1 cellular context compared by ENCODE assay signal in the genomic region with DNA sequence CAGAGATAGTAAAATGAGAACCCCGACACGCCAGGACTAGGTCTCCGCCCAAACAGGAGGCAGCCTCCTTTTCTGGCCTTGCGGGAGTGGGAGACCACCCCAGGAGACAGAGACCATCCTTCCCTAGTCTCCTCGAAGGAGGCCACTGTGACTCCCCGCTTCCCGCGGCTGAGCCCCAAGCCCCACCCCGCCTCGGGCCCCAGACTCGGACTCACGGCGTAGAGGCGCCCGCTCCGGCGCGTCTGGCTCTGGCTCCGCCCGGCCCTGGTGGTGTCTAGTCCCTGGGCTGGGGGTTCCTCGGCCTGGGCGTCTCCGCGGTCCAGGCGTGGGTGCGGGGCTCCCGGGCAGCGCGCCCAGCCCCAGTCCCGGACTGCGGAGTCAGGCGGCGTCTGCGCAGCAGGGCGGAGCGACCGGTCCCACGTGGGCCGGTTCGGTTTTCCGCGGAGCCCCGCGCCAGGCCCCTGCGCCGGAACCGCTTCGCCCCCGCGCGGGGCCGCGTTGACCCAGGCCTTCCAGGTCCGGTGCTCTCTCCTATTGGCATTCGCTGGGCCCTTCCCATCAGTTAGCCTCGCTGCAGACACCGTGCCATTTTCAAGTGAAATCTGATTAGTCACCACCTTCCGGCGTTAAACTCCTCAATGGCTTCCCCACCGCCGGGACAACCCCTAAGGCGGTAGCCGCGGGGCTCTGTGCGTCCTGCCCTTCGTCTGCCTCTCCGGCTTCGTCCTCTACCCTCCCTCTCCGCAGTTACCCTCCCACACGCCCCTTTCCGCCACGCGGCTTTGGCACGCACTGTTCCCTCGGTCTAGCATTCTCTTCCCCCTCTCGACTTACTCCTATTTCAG.
TF ChIP-seq lines count a peak whose summit lies in the region.

A gene with protein sequence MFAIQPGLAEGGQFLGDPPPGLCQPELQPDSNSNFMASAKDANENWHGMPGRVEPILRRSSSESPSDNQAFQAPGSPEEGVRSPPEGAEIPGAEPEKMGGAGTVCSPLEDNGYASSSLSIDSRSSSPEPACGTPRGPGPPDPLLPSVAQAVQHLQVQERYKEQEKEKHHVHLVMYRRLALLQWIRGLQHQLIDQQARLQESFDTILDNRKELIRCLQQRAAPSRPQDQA (minus strand): TSS at position 393 of the 845 bp plus-strand sequence. CDS start 2,563 bp downstream, outside the sequence.

TF ChIP-seq in K562, 482 proteins besides CTCF, POLR2A, EP300 and RAD21 (continued from another document and continues in another):
- TF ChIP-seq, protein P1, sequence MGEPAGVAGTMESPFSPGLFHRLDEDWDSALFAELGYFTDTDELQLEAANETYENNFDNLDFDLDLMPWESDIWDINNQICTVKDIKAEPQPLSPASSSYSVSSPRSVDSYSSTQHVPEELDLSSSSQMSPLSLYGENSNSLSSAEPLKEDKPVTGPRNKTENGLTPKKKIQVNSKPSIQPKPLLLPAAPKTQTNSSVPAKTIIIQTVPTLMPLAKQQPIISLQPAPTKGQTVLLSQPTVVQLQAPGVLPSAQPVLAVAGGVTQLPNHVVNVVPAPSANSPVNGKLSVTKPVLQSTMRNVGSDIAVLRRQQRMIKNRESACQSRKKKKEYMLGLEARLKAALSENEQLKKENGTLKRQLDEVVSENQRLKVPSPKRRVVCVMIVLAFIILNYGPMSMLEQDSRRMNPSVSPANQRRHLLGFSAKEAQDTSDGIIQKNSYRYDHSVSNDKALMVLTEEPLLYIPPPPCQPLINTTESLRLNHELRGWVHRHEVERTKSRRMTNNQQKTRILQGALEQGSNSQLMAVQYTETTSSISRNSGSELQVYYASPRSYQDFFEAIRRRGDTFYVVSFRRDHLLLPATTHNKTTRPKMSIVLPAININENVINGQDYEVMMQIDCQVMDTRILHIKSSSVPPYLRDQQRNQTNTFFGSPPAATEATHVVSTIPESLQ (CRISPR knock-in tag; IDR thresholded peaks at IDR 0.05) = no peak; the same call in 1 of the 2 replicates
- TF ChIP-seq CAMTA2 (CRISPR knock-in tag; conservative IDR thresholded peaks at IDR 0.05) = no peak
- TF ChIP-seq, protein P2, sequence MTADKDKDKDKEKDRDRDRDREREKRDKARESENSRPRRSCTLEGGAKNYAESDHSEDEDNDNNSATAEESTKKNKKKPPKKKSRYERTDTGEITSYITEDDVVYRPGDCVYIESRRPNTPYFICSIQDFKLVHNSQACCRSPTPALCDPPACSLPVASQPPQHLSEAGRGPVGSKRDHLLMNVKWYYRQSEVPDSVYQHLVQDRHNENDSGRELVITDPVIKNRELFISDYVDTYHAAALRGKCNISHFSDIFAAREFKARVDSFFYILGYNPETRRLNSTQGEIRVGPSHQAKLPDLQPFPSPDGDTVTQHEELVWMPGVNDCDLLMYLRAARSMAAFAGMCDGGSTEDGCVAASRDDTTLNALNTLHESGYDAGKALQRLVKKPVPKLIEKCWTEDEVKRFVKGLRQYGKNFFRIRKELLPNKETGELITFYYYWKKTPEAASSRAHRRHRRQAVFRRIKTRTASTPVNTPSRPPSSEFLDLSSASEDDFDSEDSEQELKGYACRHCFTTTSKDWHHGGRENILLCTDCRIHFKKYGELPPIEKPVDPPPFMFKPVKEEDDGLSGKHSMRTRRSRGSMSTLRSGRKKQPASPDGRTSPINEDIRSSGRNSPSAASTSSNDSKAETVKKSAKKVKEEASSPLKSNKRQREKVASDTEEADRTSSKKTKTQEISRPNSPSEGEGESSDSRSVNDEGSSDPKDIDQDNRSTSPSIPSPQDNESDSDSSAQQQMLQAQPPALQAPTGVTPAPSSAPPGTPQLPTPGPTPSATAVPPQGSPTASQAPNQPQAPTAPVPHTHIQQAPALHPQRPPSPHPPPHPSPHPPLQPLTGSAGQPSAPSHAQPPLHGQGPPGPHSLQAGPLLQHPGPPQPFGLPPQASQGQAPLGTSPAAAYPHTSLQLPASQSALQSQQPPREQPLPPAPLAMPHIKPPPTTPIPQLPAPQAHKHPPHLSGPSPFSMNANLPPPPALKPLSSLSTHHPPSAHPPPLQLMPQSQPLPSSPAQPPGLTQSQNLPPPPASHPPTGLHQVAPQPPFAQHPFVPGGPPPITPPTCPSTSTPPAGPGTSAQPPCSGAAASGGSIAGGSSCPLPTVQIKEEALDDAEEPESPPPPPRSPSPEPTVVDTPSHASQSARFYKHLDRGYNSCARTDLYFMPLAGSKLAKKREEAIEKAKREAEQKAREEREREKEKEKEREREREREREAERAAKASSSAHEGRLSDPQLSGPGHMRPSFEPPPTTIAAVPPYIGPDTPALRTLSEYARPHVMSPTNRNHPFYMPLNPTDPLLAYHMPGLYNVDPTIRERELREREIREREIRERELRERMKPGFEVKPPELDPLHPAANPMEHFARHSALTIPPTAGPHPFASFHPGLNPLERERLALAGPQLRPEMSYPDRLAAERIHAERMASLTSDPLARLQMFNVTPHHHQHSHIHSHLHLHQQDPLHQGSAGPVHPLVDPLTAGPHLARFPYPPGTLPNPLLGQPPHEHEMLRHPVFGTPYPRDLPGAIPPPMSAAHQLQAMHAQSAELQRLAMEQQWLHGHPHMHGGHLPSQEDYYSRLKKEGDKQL (CRISPR knock-in tag; IDR thresholded peaks at IDR 0.05; ENCODE audit: borderline replicate concordance) = no peak
- no peak for TF ChIP-seq ILF3 (IDR thresholded peaks at IDR 0.05; ENCODE audit: borderline replicate concordance)
- no peak for TF ChIP-seq HBP1 (CRISPR knock-in tag; IDR thresholded peaks at IDR 0.05)
- TF ChIP-seq MTF1 (CRISPR knock-in tag; IDR thresholded peaks at IDR 0.05; ENCODE audit: borderline replicate concordance) = no peak
- TF ChIP-seq ZNF12 (CRISPR knock-in tag; IDR thresholded peaks at IDR 0.05) = no peak
- no peak for TF ChIP-seq KAT7 (CRISPR knock-in tag; IDR thresholded peaks at IDR 0.05; ENCODE audit: borderline replicate concordance)
- no peak for TF ChIP-seq ZNF121 (CRISPR knock-in tag; conservative IDR thresholded peaks at IDR 0.05)
- TF ChIP-seq, protein P3, sequence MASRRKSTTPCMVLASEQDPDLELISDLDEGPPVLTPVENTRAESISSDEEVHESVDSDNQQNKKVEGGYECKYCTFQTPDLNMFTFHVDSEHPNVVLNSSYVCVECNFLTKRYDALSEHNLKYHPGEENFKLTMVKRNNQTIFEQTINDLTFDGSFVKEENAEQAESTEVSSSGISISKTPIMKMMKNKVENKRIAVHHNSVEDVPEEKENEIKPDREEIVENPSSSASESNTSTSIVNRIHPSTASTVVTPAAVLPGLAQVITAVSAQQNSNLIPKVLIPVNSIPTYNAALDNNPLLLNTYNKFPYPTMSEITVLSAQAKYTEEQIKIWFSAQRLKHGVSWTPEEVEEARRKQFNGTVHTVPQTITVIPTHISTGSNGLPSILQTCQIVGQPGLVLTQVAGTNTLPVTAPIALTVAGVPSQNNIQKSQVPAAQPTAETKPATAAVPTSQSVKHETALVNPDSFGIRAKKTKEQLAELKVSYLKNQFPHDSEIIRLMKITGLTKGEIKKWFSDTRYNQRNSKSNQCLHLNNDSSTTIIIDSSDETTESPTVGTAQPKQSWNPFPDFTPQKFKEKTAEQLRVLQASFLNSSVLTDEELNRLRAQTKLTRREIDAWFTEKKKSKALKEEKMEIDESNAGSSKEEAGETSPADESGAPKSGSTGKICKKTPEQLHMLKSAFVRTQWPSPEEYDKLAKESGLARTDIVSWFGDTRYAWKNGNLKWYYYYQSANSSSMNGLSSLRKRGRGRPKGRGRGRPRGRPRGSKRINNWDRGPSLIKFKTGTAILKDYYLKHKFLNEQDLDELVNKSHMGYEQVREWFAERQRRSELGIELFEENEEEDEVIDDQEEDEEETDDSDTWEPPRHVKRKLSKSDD (conservative IDR thresholded peaks at IDR 0.05; ENCODE audit: low read length) = no peak
- TF ChIP-seq JUNB (CRISPR knock-in tag; conservative IDR thresholded peaks at IDR 0.05) = no peak
- 0 out of 2 replicates have a peak, but pooled peaks have one; percentile 41 for TF ChIP-seq MIER1 (IDR thresholded peaks at IDR 0.05; ENCODE audit: low read depth)
- TF ChIP-seq CTCFL (IDR thresholded peaks at IDR 0.05; ENCODE audit: borderline replicate concordance, insufficient read depth, low read depth, low read length, poor library complexity, severe bottlenecking) = no peak
- no peak for TF ChIP-seq ZNF717 (CRISPR knock-in tag; IDR thresholded peaks at IDR 0.05)
- peak; percentile 6; the same call in 1 of the 2 replicates for TF ChIP-seq BHLHE40 (IDR thresholded peaks at IDR 0.05; ENCODE audit: low read length)
- TF ChIP-seq ZNF592 (IDR thresholded peaks at IDR 0.05) = peak; percentile 96
- peak; percentile 39; the same call in 1 of the 2 replicates for TF ChIP-seq PTBP1 (IDR thresholded peaks at IDR 0.05; ENCODE audit: low read depth, low read length)
- TF ChIP-seq BRF1 (IDR thresholded peaks at IDR 0.05; ENCODE audit: borderline replicate concordance, extremely low read depth, insufficient read length) = no peak
- no peak for TF ChIP-seq PHB (CRISPR knock-in tag; IDR thresholded peaks at IDR 0.05)
- TF ChIP-seq ZFP30 (CRISPR knock-in tag; IDR thresholded peaks at IDR 0.05; ENCODE audit: borderline replicate concordance) = no peak
- no peak for TF ChIP-seq SMAD1 (IDR thresholded peaks at IDR 0.05; ENCODE audit: low read depth, low read length, partially characterized antibody)
- no peak for TF ChIP-seq GABPB2 (CRISPR knock-in tag; conservative IDR thresholded peaks at IDR 0.05)
- peak; percentile 94 for TF ChIP-seq RBFOX2 (IDR thresholded peaks at IDR 0.05; ENCODE audit: low read depth, low read length)
- TF ChIP-seq ZNF280A (IDR thresholded peaks at IDR 0.05; ENCODE audit: low read depth, partially characterized antibody) = no peak
- TF ChIP-seq KLF1 (tag; IDR thresholded peaks at IDR 0.05) = 0 out of 2 replicates have a peak, but pooled peaks have one; percentile 31
- no peak for TF ChIP-seq ZNF79 (CRISPR knock-in tag; IDR thresholded peaks at IDR 0.05; ENCODE audit: low read depth)
